8 cellular contexts compared by ENCODE assay signal in the genomic region with DNA sequence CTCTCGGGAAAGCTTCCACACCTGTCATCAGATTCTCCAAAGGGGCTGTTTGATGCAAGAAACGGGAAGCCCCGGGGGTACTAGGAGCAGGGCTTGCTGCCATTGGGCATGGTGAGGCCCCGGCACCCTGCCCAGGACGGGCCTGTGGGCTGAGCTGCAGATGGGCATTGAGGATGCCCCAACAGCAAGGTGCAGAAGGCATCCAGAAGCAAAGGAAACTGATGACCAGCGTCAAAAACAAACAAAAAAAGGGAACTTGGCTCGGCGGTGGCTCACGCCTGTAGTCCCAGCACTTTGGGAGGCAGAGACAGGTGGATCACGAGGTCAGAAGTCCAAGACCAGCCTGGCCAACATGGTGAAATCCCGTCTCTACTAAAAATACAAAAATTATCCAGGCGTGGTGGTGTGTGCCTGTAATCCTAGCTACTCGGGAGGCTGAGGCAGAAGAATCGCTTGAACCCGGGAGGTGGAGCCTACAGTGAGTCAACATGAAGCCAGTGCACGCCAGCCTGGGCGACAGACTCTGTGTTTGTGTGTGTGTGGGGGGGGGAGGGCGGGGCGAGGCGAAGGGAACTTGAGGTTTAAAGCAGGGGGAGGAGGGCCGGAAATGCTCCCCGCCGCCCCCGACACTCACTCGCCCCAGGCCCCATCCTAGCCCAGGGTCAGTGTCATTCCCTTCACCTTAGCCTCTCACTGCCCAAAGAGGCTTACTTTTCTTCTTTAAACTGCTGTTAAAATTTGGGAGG. TPM values are rescaled to one million over a fixed set of nuclear protein-coding genes. Genes with fewer than 3 reads are reported as not detected.
DNase-seq lines count a peak whose midpoint lies in the region; ATAC-seq and TF ChIP-seq lines count a peak whose summit lies in the region.

No MANE protein-coding gene starts in this region.

- ATAC-seq in CD8-positive, alpha-beta T cell, result peak; percentile 32
- ATAC-seq in HG03342 (IDR thresholded peaks at IDR 0.05; ENCODE audit: unreplicated experiment), result no peak

- H3K4me3 Mint-ChIP-seq in CD8-positive, alpha-beta T cell, result peak overlapping the region; percentile 92

- H3K27me3 Mint-ChIP-seq in CD8-positive, alpha-beta T cell (ENCODE audit: low read depth), result no peaks in the 10 kb centered on the region

- POLR2A ChIA-PET in CD8-positive, alpha-beta T cell (lab: Charles Lee), result interaction anchor here (0.7 to 15.8 kb wide), 20 partner anchors 4 to 804 kb away, joined by 3 to 649 read pairs (median 6); partner anchors contain the start of genes CCDC47, CEP95, DDX42 and DDX5

- TF ChIP-seq CTCF in CD8-positive, alpha-beta T cell (IDR thresholded peaks at IDR 0.05), result no peak

- H3K4me3 ChIP-seq in CD8-positive, alpha-beta T cell (ENCODE audit: low read depth, low read length), result peak overlapping the region; percentile 93

- peak; percentile 51 to 91 (median 79) for DNase-seq in CD8-positive, alpha-beta T cell
- peak; percentile 71 for DNase-seq in OCI-M1 (lab: John Stamatoyannopoulos, UW)
- peak; percentile 55 for DNase-seq in activated gamma-delta T cell treated with anti-CD3 and anti-CD28 coated beads, Interleukin-2, amount 50 U/mL, for 16 hours (ENCODE audit: low read depth)
- peak; percentile 56 for DNase-seq in stimulated activated CD8-positive, alpha-beta memory T cell treated with anti-CD3 and anti-CD28 coated beads, Interleukin-12 subunit alpha, Interleukin-12 subunit beta, amount 100 ng/mL, for 4 hours (ENCODE audit: low read depth)
- no peak for DNase-seq in Ammon's horn (ENCODE audit: low spot score)
- no peak for DNase-seq in putamen (ENCODE audit: low spot score)

- peaks cover 22% of the 10 kb centered on the region for H3K36me3 ChIP-seq in CD8-positive, alpha-beta T cell (ENCODE audit: insufficient read depth, low read length)

- H3K9me3 Mint-ChIP-seq in CD8-positive, alpha-beta T cell, result no peaks in the 10 kb centered on the region

- peaks cover 60% of the 10 kb centered on the region for H3K36me3 Mint-ChIP-seq in CD8-positive, alpha-beta T cell

- peak overlapping the region; percentile 94 for H3K27ac ChIP-seq in CD8-positive, alpha-beta T cell (ENCODE audit: low read depth, low read length)
- peak overlapping the region; percentile 68 for H3K27ac ChIP-seq in layer of hippocampus (ENCODE audit: low read depth, low read length)

- H3K4me1 ChIP-seq in CD8-positive, alpha-beta T cell (ENCODE audit: insufficient read depth, low read length), result peaks cover 53% of the 10 kb centered on the region

- peak overlapping the region; percentile 98 for H3K27ac Mint-ChIP-seq in CD8-positive, alpha-beta T cell

- no peaks in the 10 kb centered on the region for H3K27me3 ChIP-seq in CD8-positive, alpha-beta T cell (ENCODE audit: insufficient read depth, low read length)
- H3K27me3 ChIP-seq in layer of hippocampus (ENCODE audit: control insufficient read depth, insufficient read depth, low read length), result no peaks in the 10 kb centered on the region

- H3K4me1 Mint-ChIP-seq in CD8-positive, alpha-beta T cell (ENCODE audit: low read depth), result peaks cover 67% of the 10 kb centered on the region

- CTCF ChIA-PET in CD8-positive, alpha-beta T cell (lab: Charles Lee), result interaction anchor here (1.1 to 3.8 kb wide), 4 partner anchors 10 to 276 kb away, joined by 3 to 28 read pairs (median 4); partner anchors contain the start of gene CCDC47

- H3K9me3 ChIP-seq in CD8-positive, alpha-beta T cell (ENCODE audit: low read length), result no peaks in the 10 kb centered on the region

- intact Hi-C loops in CD8-positive, alpha-beta T cell (cut with DNase I, micrococcal nuclease), result loop anchor here (1.0 to 2.0 kb wide), 3 partner anchors 9 to 319 kb away; partner anchors contain the start of genes ICAM2 (in 1 of the 2) and STRADA (in 1 of the 2)

RNA-seq across cellular contexts. Expression of gene LIMD2, which starts 1.7 kb away (rescaled TPM):
- 100 to 1,000 TPM; 828 to 849 TPM for total RNA-seq in CD8-positive, alpha-beta T cell

RNA-seq across cellular contexts. Expression of gene STRADA, which starts 39.9 kb away (rescaled TPM):
- total RNA-seq in CD8-positive, alpha-beta T cell, result 10 to 100 TPM; 54.7 to 63.6 TPM

Comparison
In these comparisons a context has a peak if more than half of its experiments do, and no peak if none do; other contexts are left out.
1. DNase-seq: peak in CD8-positive, alpha-beta T cell (7 of 7), OCI-M1 (single experiment), activated gamma-delta T cell treated with anti-CD3 and anti-CD28 coated beads, Interleukin-2, amount 50 U/mL, for 16 hours (single experiment) and stimulated activated CD8-positive, alpha-beta memory T cell treated with anti-CD3 and anti-CD28 coated beads, Interleukin-12 subunit alpha, Interleukin-12 subunit beta, amount 100 ng/mL, for 4 hours (single experiment); none in Ammon's horn (single experiment) and putamen (single experiment).